Comparison of ENCODE assay signal across 18 cellular contexts in genomic region chr2:71340176-71340575, GRCh38. TPM values are rescaled to one million over a fixed set of nuclear protein-coding genes. Genes with fewer than 3 reads are reported as not detected.
DNase-seq lines count a peak whose midpoint lies in the region; ATAC-seq and TF ChIP-seq lines count a peak whose summit lies in the region.
"Had no signal": no experiment of that assay in that cellular context is flagged by ENCODE, and none has a peak within 500 bp of the region (broad histone marks: within the 10 kb centered on the region; RNA-seq: fewer than 3 reads in every experiment).

No MANE protein-coding gene starts in this region.

- in situ Hi-C loops in GM13976 (cut with MboI; ENCODE audit: low sequenced_read_pairs, unreplicated experiment) = no loop called here

- H3K9me3 ChIP-seq in T-helper 17 cell (ENCODE audit: control insufficient read depth, low read length, poor library complexity, severe bottlenecking) (no peaks in the 10 kb centered on the region), left lung (no peaks in the 10 kb centered on the region)

- H3K4me1 ChIP-seq in left lung = peaks cover 0 to 59% of the 10 kb centered on the region in 2 donors

- no peak for ATAC-seq in natural killer cell
- ATAC-seq in natural killer cell treated with Interleukin-12 subunit alpha and Interleukin-12 subunit beta and Interleukin-15 and Interleukin-18, amount 100 ng/mL, for 72 hours = no peak
- ATAC-seq in T-helper 17 cell = no peak
- ATAC-seq in left lung = peak; percentile 14
- ATAC-seq in HG03342 (IDR thresholded peaks at IDR 0.05; ENCODE audit: unreplicated experiment) = no peak
- no peak for ATAC-seq in HG03521 (IDR thresholded peaks at IDR 0.05; ENCODE audit: unreplicated experiment)
- ATAC-seq: Right ventricle myocardium inferior had no signal

- H3K9me3 Mint-ChIP-seq in natural killer cell = no peaks in the 10 kb centered on the region
- H3K9me3 Mint-ChIP-seq in natural killer cell treated with Interleukin-12 subunit alpha and Interleukin-12 subunit beta and Interleukin-15 and Interleukin-18, amount 100 ng/mL, for 72 hours = no peaks in the 10 kb centered on the region

- H3K27ac Mint-ChIP-seq in natural killer cell (peak overlapping the region; percentile 37 to 52), T-helper 17 cell (peak overlapping the region; percentile 45)
- no peak overlapping the region for H3K27ac Mint-ChIP-seq in natural killer cell treated with Interleukin-12 subunit alpha and Interleukin-12 subunit beta and Interleukin-15 and Interleukin-18, amount 100 ng/mL, for 72 hours

- no peaks in the 10 kb centered on the region for H3K27me3 ChIP-seq in left lung

- no peaks in the 10 kb centered on the region for H3K27me3 Mint-ChIP-seq in natural killer cell (ENCODE audit: low read depth in 2 of 2)
- H3K27me3 Mint-ChIP-seq in natural killer cell treated with Interleukin-12 subunit alpha and Interleukin-12 subunit beta and Interleukin-15 and Interleukin-18, amount 100 ng/mL, for 72 hours = no peaks in the 10 kb centered on the region
- H3K27me3 Mint-ChIP-seq in T-helper 17 cell = no peaks in the 10 kb centered on the region

- TF ChIP-seq CTCF in natural killer cell (IDR thresholded peaks at IDR 0.05) (no peak), left lung (IDR thresholded peaks at IDR 0.05) (no peak), GM13976 (IDR thresholded peaks at IDR 0.05; ENCODE audit: borderline replicate concordance, control extremely low read depth, extremely low read depth, insufficient read depth, missing control alignments) (no peak)

- H3K36me3 ChIP-seq in left lung = peaks cover 0 to 2% of the 10 kb centered on the region in 2 donors

- intact Hi-C loops in natural killer cell (cut with micrococcal nuclease) = no loop called here
- intact Hi-C loops in left lung (cut with DNase I) = no loop called here

- no peak overlapping the region for H3K4me3 Mint-ChIP-seq in natural killer cell
- no peak overlapping the region for H3K4me3 Mint-ChIP-seq in natural killer cell treated with Interleukin-12 subunit alpha and Interleukin-12 subunit beta and Interleukin-15 and Interleukin-18, amount 100 ng/mL, for 72 hours
- no peak overlapping the region for H3K4me3 Mint-ChIP-seq in T-helper 17 cell

- H3K36me3 Mint-ChIP-seq in natural killer cell (no peaks in the 10 kb centered on the region), T-helper 17 cell (ENCODE audit: low read depth) (peaks cover 5% of the 10 kb centered on the region)
- H3K36me3 Mint-ChIP-seq in natural killer cell treated with Interleukin-12 subunit alpha and Interleukin-12 subunit beta and Interleukin-15 and Interleukin-18, amount 100 ng/mL, for 72 hours = no peaks in the 10 kb centered on the region

- no peak overlapping the region for H3K27ac ChIP-seq in left lung
- H3K27ac ChIP-seq: SK-N-MC had no signal

- H3K4me1 Mint-ChIP-seq in natural killer cell = peaks cover 48 to 63% of the 10 kb centered on the region in 2 donors
- H3K4me1 Mint-ChIP-seq in natural killer cell treated with Interleukin-12 subunit alpha and Interleukin-12 subunit beta and Interleukin-15 and Interleukin-18, amount 100 ng/mL, for 72 hours (ENCODE audit: low read depth in 2 of 2) = peaks cover 39 to 45% of the 10 kb centered on the region in 2 donors
- H3K4me1 Mint-ChIP-seq in T-helper 17 cell = peaks cover 32% of the 10 kb centered on the region

- H3K4me3 ChIP-seq in left lung = no peak overlapping the region
- H3K4me3 ChIP-seq: SK-N-MC had no signal

- DNase-seq in natural killer cell (no peak), T-helper 17 cell (no peak), left lung (no peak), HPDE6-E6E7 (ENCODE audit: extremely low spot score) (no peak), GM13976 (ENCODE audit: low spot score) (no peak)
- DNase-seq in natural killer cell treated with Interleukin-12 subunit alpha and Interleukin-12 subunit beta and Interleukin-15 and Interleukin-18, amount 100 ng/mL, for 72 hours (ENCODE audit: low spot score) = no peak
- DNase-seq: C1 segment of cervical spinal cord, DMS 273 treated with DMSO at 0.1 percent for 48 hours, EL, KBM-7, NCI-H1436, NCI-H2029, NCI-H510A treated with DMSO at 0.1 percent for 48 hours, NCI-H82 had no signal

RNA-seq across cellular contexts. Expression of gene ZNF638, which starts 8.6 kb away (rescaled TPM):
- total RNA-seq in natural killer cell (100 to 1,000 TPM; 104 to 126 (median 113) TPM), T-helper 17 cell (100 to 1,000 TPM in 1 of 2 donors, 10 to 100 TPM in 1; 93.7 to 104 TPM), left lung (10 to 100 TPM; 92.1 to 94.4 TPM)
- total RNA-seq in natural killer cell treated with Interleukin-12 subunit alpha and Interleukin-12 subunit beta and Interleukin-15 and Interleukin-18, amount 100 ng/mL, for 72 hours = 100 to 1,000 TPM; 104 to 135 TPM

Comparison
In these comparisons a context has a peak if more than half of its experiments do, and no peak if none do; other contexts are left out.
1. H3K27ac Mint-ChIP-seq: peak in natural killer cell (2 of 2) and T-helper 17 cell (single experiment); none in natural killer cell treated with Interleukin-12 subunit alpha and Interleukin-12 subunit beta and Interleukin-15 and Interleukin-18, amount 100 ng/mL, for 72 hours (0 of 2).